Comparison of ENCODE assay signal across 21 cellular contexts in the genomic region with DNA sequence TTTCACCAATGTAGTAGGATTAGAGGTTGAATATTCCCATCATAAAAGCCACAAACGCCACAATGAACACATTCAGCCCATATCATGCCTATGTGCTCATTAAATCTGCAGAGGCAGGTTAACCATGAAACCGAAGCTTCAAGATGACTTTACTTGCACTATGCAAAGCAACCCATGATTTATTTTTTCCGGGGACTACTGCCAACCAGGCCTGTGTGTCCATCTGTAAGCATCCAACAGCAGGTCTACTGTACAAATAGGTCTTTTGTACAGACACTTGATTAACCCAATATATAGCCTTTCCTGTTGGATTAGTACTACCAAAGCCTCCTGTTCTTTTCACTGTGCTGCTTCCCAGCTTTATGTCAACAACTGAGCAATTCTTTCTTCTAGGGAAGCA.
"Had no signal": no experiment of that assay in that cellular context is flagged by ENCODE, and none has a peak within 500 bp of the region (broad histone marks: within the 10 kb centered on the region; RNA-seq: fewer than 3 reads in every experiment).

No MANE protein-coding gene starts in this region.

- H3K4me3 ChIP-seq: breast epithelium, coronary artery, ovary, prostate gland, spleen, thoracic aorta had no signal

- DNase-seq: activated CD4-positive, alpha-beta T cell treated with anti-CD3 and anti-CD28 coated beads, Interleukin-2, amount 50 U/mL, for 1 hour; activated CD4-positive, CD25-positive, alpha-beta regulatory T cell treated with anti-CD3 and anti-CD28 coated beads, Interleukin-2, amount 50 U/mL, for 72 hours; activated CD8-positive, alpha-beta T cell treated with anti-CD3 and anti-CD28 coated beads, Interleukin-2, amount 10 ng/mL, durations not matched to agents 7 days and 5 days; activated gamma-delta T cell treated with Interleukin-2 at 50 U/mL for 16 hours; aorta; endodermal cell; glutamatergic neuron; hypothalamus; left ventricle myocardium superior; mammary epithelial cell; midbrain; ovary; spleen; stimulated activated CD4-positive, alpha-beta T cell treated with anti-CD3 and anti-CD28 coated beads, Interleukin-4, amount 100 ng/mL, for 1 hour; stimulated activated naive CD4-positive, alpha-beta T cell; T-helper 1 cell; WERI-Rb-1 had no signal
